In the genomic region with DNA sequence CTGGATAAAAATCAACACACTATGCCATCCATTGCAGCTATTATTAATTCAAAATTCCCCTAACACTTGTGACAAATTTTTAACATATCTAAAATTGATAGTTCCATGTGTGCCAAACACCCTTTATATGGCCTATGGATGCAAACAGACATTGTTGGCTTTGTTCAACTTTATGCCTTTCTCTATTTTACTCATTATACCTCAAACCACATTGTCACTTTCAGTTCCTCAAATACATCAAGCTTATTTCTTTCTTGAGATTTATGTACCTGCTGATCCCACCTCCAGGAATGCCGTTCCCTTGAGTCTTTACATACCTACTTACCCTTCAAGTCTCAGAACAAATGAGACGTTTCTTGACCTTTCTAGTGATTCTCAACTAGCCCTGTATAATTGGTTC, we compare ENCODE assay signal across 15 cellular contexts.
DNase-seq lines count a peak whose midpoint lies in the region; ATAC-seq and TF ChIP-seq lines count a peak whose summit lies in the region.
"Had no signal": no experiment of that assay in that cellular context is flagged by ENCODE, and none has a peak within 500 bp of the region (broad histone marks: within the 10 kb centered on the region; RNA-seq: fewer than 3 reads in every experiment).

No MANE protein-coding gene starts in this region.

- no peak overlapping the region for H3K27ac ChIP-seq in CD8-positive, alpha-beta memory T cell (ENCODE audit: low read depth, low read length)

- DNase-seq in chondrocyte (ENCODE audit: low spot score) (no peak), cerebellar nuclear complex (lab: John Stamatoyannopoulos, UW) (no peak), DMS53 treated with DMSO at 0.1 percent for 48 hours (lab: John Stamatoyannopoulos, UW; ENCODE audit: unreplicated experiment) (no peak)
- DNase-seq in CD8-positive, alpha-beta memory T cell = no peak
- DNase-seq: activated CD4-positive, alpha-beta T cell treated with anti-CD3 and anti-CD28 coated beads, Interleukin-2, amount 50 U/mL, for 48 hours; kidney glomerular epithelial cell; MV-4-11; NK-92 treated with Interleukin-12 subunit alpha and Interleukin-12 subunit beta, amount 100 ng/mL, for 24 hours had no signal

- CTCF ChIA-PET in CD8-positive, alpha-beta memory T cell (lab: Charles Lee) = no interaction called here

- H3K27ac Mint-ChIP-seq in chondrocyte (ENCODE audit: unreplicated experiment) = no peak overlapping the region
- no peak overlapping the region for H3K27ac Mint-ChIP-seq in CD8-positive, alpha-beta memory T cell
- H3K27ac Mint-ChIP-seq: activated naive CD4-positive, alpha-beta T cell treated with anti-CD3 and anti-CD28 coated beads, Interleukin-2, amount 50 U/mL, for 24 hours; T-helper 1 cell treated with Interleukin-12 subunit alpha and Interleukin-12 subunit beta and Interleukin-4 antibody, amounts not matched to agents 30 μg/mL and 1 μg/mL, for 36 hours had no signal

- no peaks in the 10 kb centered on the region for H3K36me3 ChIP-seq in CD8-positive, alpha-beta memory T cell (ENCODE audit: insufficient read depth, low read length)

- TF ChIP-seq CTCF in chondrocyte (IDR thresholded peaks at IDR 0.05) = no peak

- H3K4me3 Mint-ChIP-seq in chondrocyte (ENCODE audit: unreplicated experiment) = no peak overlapping the region
- H3K4me3 Mint-ChIP-seq in CD8-positive, alpha-beta memory T cell = no peak overlapping the region
- H3K4me3 Mint-ChIP-seq: activated naive CD4-positive, alpha-beta T cell treated with anti-CD3 and anti-CD28 coated beads, Interleukin-2, amount 50 U/mL, for 24 hours; neural crest cell; T-helper 1 cell treated with Interleukin-12 subunit alpha and Interleukin-12 subunit beta and Interleukin-4 antibody, amounts not matched to agents 30 μg/mL and 1 μg/mL, for 36 hours had no signal

- H3K36me3 Mint-ChIP-seq in chondrocyte (ENCODE audit: low read depth) = no peaks in the 10 kb centered on the region
- peaks cover 0 to 6% (median 0%) of the 10 kb centered on the region in 3 donors for H3K36me3 Mint-ChIP-seq in CD8-positive, alpha-beta memory T cell

- H3K9me3 Mint-ChIP-seq in chondrocyte (ENCODE audit: low read depth) = no peaks in the 10 kb centered on the region
- peaks cover 0 to 1% (median 0%) of the 10 kb centered on the region in 5 donors for H3K9me3 Mint-ChIP-seq in CD8-positive, alpha-beta memory T cell
- H3K9me3 Mint-ChIP-seq: activated naive CD4-positive, alpha-beta T cell treated with anti-CD3 and anti-CD28 coated beads, Interleukin-2, amount 50 U/mL, for 24 hours; neural crest cell; T-helper 1 cell treated with Interleukin-12 subunit alpha and Interleukin-12 subunit beta and Interleukin-4 antibody, amounts not matched to agents 30 μg/mL and 1 μg/mL, for 36 hours had no signal

- no peaks in the 10 kb centered on the region for H3K9me3 ChIP-seq in CD8-positive, alpha-beta memory T cell (ENCODE audit: low read length)

- POLR2A ChIA-PET in CD8-positive, alpha-beta memory T cell (lab: Charles Lee) = no interaction called here

- TF ChIP-seq POLR2A in GM18505 (IDR thresholded peaks at IDR 0.05; ENCODE audit: borderline replicate concordance, extremely low read depth, insufficient read depth, insufficient read length) = no peak

- H3K4me1 ChIP-seq in CD8-positive, alpha-beta memory T cell (ENCODE audit: insufficient read depth, low read length) = no peaks in the 10 kb centered on the region

- ATAC-seq in GM18505 (IDR thresholded peaks at IDR 0.05; ENCODE audit: unreplicated experiment) (peak; percentile 99), GM19467 (IDR thresholded peaks at IDR 0.05; ENCODE audit: unreplicated experiment) (peak; percentile 96), HG02870 (IDR thresholded peaks at IDR 0.05; ENCODE audit: unreplicated experiment) (peak; percentile 100), HG03469 (IDR thresholded peaks at IDR 0.05; ENCODE audit: unreplicated experiment) (peak; percentile 100)

- no peak overlapping the region for H3K4me3 ChIP-seq in CD8-positive, alpha-beta memory T cell (ENCODE audit: low read length)

- H3K27me3 Mint-ChIP-seq in chondrocyte (ENCODE audit: low read depth) = peaks cover 7% of the 10 kb centered on the region
- peaks cover 0 to 4% of the 10 kb centered on the region in 2 donors for H3K27me3 Mint-ChIP-seq in CD8-positive, alpha-beta memory T cell
- H3K27me3 Mint-ChIP-seq: activated naive CD4-positive, alpha-beta T cell treated with anti-CD3 and anti-CD28 coated beads, Interleukin-2, amount 50 U/mL, for 24 hours had no signal

- H3K27me3 ChIP-seq in CD8-positive, alpha-beta memory T cell (ENCODE audit: insufficient read depth, low read length, poor library complexity, severe bottlenecking) = no peaks in the 10 kb centered on the region

- peaks cover 12% of the 10 kb centered on the region for H3K4me1 Mint-ChIP-seq in chondrocyte (ENCODE audit: low read depth)
- H3K4me1 Mint-ChIP-seq in CD8-positive, alpha-beta memory T cell = no peaks in the 10 kb centered on the region
- H3K4me1 Mint-ChIP-seq: activated naive CD4-positive, alpha-beta T cell treated with anti-CD3 and anti-CD28 coated beads, Interleukin-2, amount 50 U/mL, for 24 hours; neural crest cell had no signal
